Comparison of ENCODE assay signal across 21 cellular contexts in genomic region chr7:52656098-52656497, GRCh38.
A peak's percentile ranks its signal among the peaks of the same experiment; 100 is the strongest.
DNase-seq lines count a peak whose midpoint lies in the region; ATAC-seq, FAIRE-seq and TF ChIP-seq lines count a peak whose summit lies in the region.
"Had no signal": no experiment of that assay in that cellular context is flagged by ENCODE, and none has a peak within 500 bp of the region (broad histone marks: within the 10 kb centered on the region; RNA-seq: fewer than 3 reads in every experiment).

No MANE protein-coding gene starts in this region.

- H3K9ac ChIP-seq in OCI-LY1 (ENCODE audit: low read length) (no peak overlapping the region), endodermal cell (ENCODE audit: extremely low read depth, low read length, poor library complexity, severe bottlenecking) (no peak overlapping the region)
- H3K9ac ChIP-seq: BLaER1 had no signal

- no peak for TF ChIP-seq POLR2A in H54 (IDR thresholded peaks at IDR 0.05; ENCODE audit: low read depth, low read length)

- peaks cover 13% of the 10 kb centered on the region for H3K9me3 Mint-ChIP-seq in endodermal cell
- peaks cover 8% of the 10 kb centered on the region for H3K9me3 Mint-ChIP-seq in MCF 10A (ENCODE audit: unreplicated experiment)
- H3K9me3 Mint-ChIP-seq in activated CD8-positive, alpha-beta memory T cell treated with anti-CD3 and anti-CD28 coated beads, Interleukin-2, amount 10 ng/mL, durations not matched to agents 7 days and 5 days (ENCODE audit: low read depth): peaks cover 15% of the 10 kb centered on the region

- TF ChIP-seq CTCF in D721Med (IDR thresholded peaks at IDR 0.05; ENCODE audit: insufficient read depth, missing control alignments): no peak
- no peak for TF ChIP-seq CTCF in OCI-LY1 (IDR thresholded peaks at IDR 0.05; ENCODE audit: low read length)
- no peak for TF ChIP-seq CTCF in endodermal cell (conservative IDR thresholded peaks at IDR 0.05)
- TF ChIP-seq CTCF in MCF 10A (IDR thresholded peaks at IDR 0.05; ENCODE audit: unreplicated experiment): no peak

- H2AFZ ChIP-seq in OCI-LY1 (ENCODE audit: low read length): peak overlapping the region; percentile 6; the same call in 1 of the 2 replicates

- H3K9me2 ChIP-seq in OCI-LY1 (ENCODE audit: low read depth, low read length): no peaks in the 10 kb centered on the region

- H3K27ac Mint-ChIP-seq in endodermal cell: no peak overlapping the region
- H3K27ac Mint-ChIP-seq in MCF 10A (ENCODE audit: low read depth, unreplicated experiment): no peak overlapping the region
- no peak overlapping the region for H3K27ac Mint-ChIP-seq in activated CD8-positive, alpha-beta memory T cell treated with anti-CD3 and anti-CD28 coated beads, Interleukin-2, amount 10 ng/mL, durations not matched to agents 7 days and 5 days
- H3K27ac Mint-ChIP-seq: CD14-positive monocyte; CD4-positive, alpha-beta memory T cell; IgD-negative memory B cell had no signal

- H3K27me3 ChIP-seq in OCI-LY1 (ENCODE audit: insufficient read depth, low read length) (no peaks in the 10 kb centered on the region), endodermal cell (ENCODE audit: control insufficient read depth, insufficient read depth, low read length, poor library complexity, severe bottlenecking) (no peaks in the 10 kb centered on the region)
- H3K27me3 ChIP-seq: BLaER1 had no signal

- H3K4me3 Mint-ChIP-seq in endodermal cell: no peak overlapping the region
- H3K4me3 Mint-ChIP-seq in MCF 10A (ENCODE audit: unreplicated experiment): no peak overlapping the region
- H3K4me3 Mint-ChIP-seq in activated CD8-positive, alpha-beta memory T cell treated with anti-CD3 and anti-CD28 coated beads, Interleukin-2, amount 10 ng/mL, durations not matched to agents 7 days and 5 days: no peak overlapping the region
- H3K4me3 Mint-ChIP-seq: CD14-positive monocyte; CD4-positive, alpha-beta memory T cell; IgD-negative memory B cell had no signal

- H3K4me1 Mint-ChIP-seq in endodermal cell (peaks cover 25% of the 10 kb centered on the region), MCF 10A (ENCODE audit: insufficient read depth, unreplicated experiment) (no peaks in the 10 kb centered on the region)
- H3K4me1 Mint-ChIP-seq in activated CD8-positive, alpha-beta memory T cell treated with anti-CD3 and anti-CD28 coated beads, Interleukin-2, amount 10 ng/mL, durations not matched to agents 7 days and 5 days: no peaks in the 10 kb centered on the region
- H3K4me1 Mint-ChIP-seq: CD14-positive monocyte; CD4-positive, alpha-beta memory T cell; IgD-negative memory B cell had no signal

- no peak overlapping the region for H3K27ac ChIP-seq in OCI-LY1 (ENCODE audit: low read depth, low read length, poor library complexity, severe bottlenecking)
- no peak overlapping the region for H3K27ac ChIP-seq in endodermal cell (ENCODE audit: low read depth, low read length)
- H3K27ac ChIP-seq: BLaER1 had no signal

- POLR2A ChIA-PET in MCF 10A (lab: Yijun Ruan, JAX): no interaction called here

- H3K79me2 ChIP-seq in OCI-LY1 (ENCODE audit: insufficient read depth, low read length): no peaks in the 10 kb centered on the region

- intact Hi-C loops in MCF 10A (cut with micrococcal nuclease): no loop called here

- FAIRE-seq in D721Med (lab: Jason Lieb, UNC) (peak; percentile 38), H54 (lab: Jason Lieb, UNC) (peak; percentile 53)
- FAIRE-seq: GM12892, GM18507, HepG2 had no signal

- H3K4me2 ChIP-seq in OCI-LY1 (ENCODE audit: low read length): no peak overlapping the region
- H3K4me2 ChIP-seq: BLaER1 had no signal

- H3K27me3 Mint-ChIP-seq in endodermal cell (ENCODE audit: insufficient read depth) (peaks cover 3% of the 10 kb centered on the region), MCF 10A (ENCODE audit: insufficient read depth, unreplicated experiment) (peaks cover 11% of the 10 kb centered on the region)
- H3K27me3 Mint-ChIP-seq in activated CD8-positive, alpha-beta memory T cell treated with anti-CD3 and anti-CD28 coated beads, Interleukin-2, amount 10 ng/mL, durations not matched to agents 7 days and 5 days: no peaks in the 10 kb centered on the region
- H3K27me3 Mint-ChIP-seq: CD4-positive, alpha-beta memory T cell; IgD-negative memory B cell had no signal

- no peaks in the 10 kb centered on the region for H4K20me1 ChIP-seq in OCI-LY1 (ENCODE audit: insufficient read depth, low read length)
- H4K20me1 ChIP-seq: BLaER1 had no signal

- WGBS in endodermal cell (ENCODE audit: insufficient coverage in 1 of 2, insufficient read length in 1 of 2), 2 experiments: 99 to 100% methylated on average over 1 to 2 of the region's 3 CpGs

- DNase-seq in D721Med (ENCODE audit: insufficient read length, low spot score) (no peak), H54 (ENCODE audit: insufficient read length, low spot score) (no peak), endodermal cell (no peak), globus pallidus (ENCODE audit: low spot score) (no peak), MCF 10A (ENCODE audit: unreplicated experiment) (no peak)
- DNase-seq in activated naive CD4-positive, alpha-beta T cell treated with anti-CD3 and anti-CD28 coated beads, Interleukin-2, amount 50 U/mL, for 16 hours: no peak
- no peak for DNase-seq in activated CD8-positive, alpha-beta memory T cell treated with anti-CD3 and anti-CD28 coated beads, Interleukin-2, amount 10 ng/mL, durations not matched to agents 7 days and 5 days
- DNase-seq: 8988T; CD4-positive, alpha-beta memory T cell; DMS 273 treated with DMSO at 0.1 percent for 48 hours; DMS79; GDM1; GOT3 had no signal

- H3K4me1 ChIP-seq in OCI-LY1 (ENCODE audit: insufficient read depth, low read length, severe bottlenecking) (peaks cover 22% of the 10 kb centered on the region), endodermal cell (ENCODE audit: control insufficient read depth, insufficient read depth, low read length) (peaks cover 13% of the 10 kb centered on the region)
- H3K4me1 ChIP-seq: BLaER1, HAP-1 had no signal

- peaks cover 8% of the 10 kb centered on the region; the same call in 1 of the 2 replicates for H3K9me3 ChIP-seq in OCI-LY1 (ENCODE audit: low read length)
- H3K9me3 ChIP-seq in endodermal cell (ENCODE audit: control insufficient read depth, low read length): no peaks in the 10 kb centered on the region
- H3K9me3 ChIP-seq: BLaER1, HAP-1 had no signal

- no TSS peak for BruUV-seq in MCF 10A (replicated peaks; lab: Mats Ljungman, UMichigan)

- H3K4me3 ChIP-seq in OCI-LY1 (ENCODE audit: low read depth, low read length, poor library complexity, severe bottlenecking) (no peak overlapping the region), endodermal cell (ENCODE audit: low read length) (peak overlapping the region; percentile 43)
- H3K4me3 ChIP-seq: BLaER1, HAP-1 had no signal

- no peaks in the 10 kb centered on the region; the same call in 1 of the 2 replicates for H3K36me3 ChIP-seq in OCI-LY1 (ENCODE audit: insufficient read depth, low read length)
- H3K36me3 ChIP-seq in endodermal cell (ENCODE audit: control insufficient read depth, insufficient read depth, low read length): no peaks in the 10 kb centered on the region
- H3K36me3 ChIP-seq: BLaER1, HAP-1 had no signal

- no peak for ATAC-seq in activated CD8-positive, alpha-beta memory T cell treated with anti-CD3 and anti-CD28 coated beads, Interleukin-2, amount 10 ng/mL, durations not matched to agents 7 days and 5 days
- ATAC-seq: HepG2 had no signal

- H3K36me3 Mint-ChIP-seq in endodermal cell (ENCODE audit: low read depth): no peaks in the 10 kb centered on the region
- no peaks in the 10 kb centered on the region for H3K36me3 Mint-ChIP-seq in MCF 10A (ENCODE audit: insufficient read depth, unreplicated experiment)
- H3K36me3 Mint-ChIP-seq in activated CD8-positive, alpha-beta memory T cell treated with anti-CD3 and anti-CD28 coated beads, Interleukin-2, amount 10 ng/mL, durations not matched to agents 7 days and 5 days: no peaks in the 10 kb centered on the region
- H3K36me3 Mint-ChIP-seq: CD14-positive monocyte; CD4-positive, alpha-beta memory T cell; IgD-negative memory B cell had no signal

- CTCF ChIA-PET in MCF 10A (lab: Yijun Ruan, JAX): no interaction called here
- CTCF ChIA-PET in activated CD8-positive, alpha-beta memory T cell treated with anti-CD3 and anti-CD28 coated beads, Interleukin-2, amount 10 ng/mL, durations not matched to agents 7 days and 5 days (lab: Charles Lee): no interaction called here

- H3F3A ChIP-seq in OCI-LY1 (ENCODE audit: insufficient read depth, low read length): no peaks in the 10 kb centered on the region
